ENCODE assay signal across 25 cellular contexts in genomic region chr20:56750430-56750829, GRCh38.
DNase-seq lines count a peak whose midpoint lies in the region; TF ChIP-seq lines count a peak whose summit lies in the region.
"Had no signal": no experiment of that assay in that cellular context is flagged by ENCODE, and none has a peak within 500 bp of the region (broad histone marks: within the 10 kb centered on the region; RNA-seq: fewer than 3 reads in every experiment).

No MANE protein-coding gene starts in this region.

- no peak overlapping the region for H4K91ac ChIP-seq in H9 (ENCODE audit: insufficient read length, low read depth, low read length)

- H2BK20ac ChIP-seq in H9 (ENCODE audit: low read depth, low read length, poor library complexity, severe bottlenecking), result no peak overlapping the region

- peaks cover 0 to 3% of the 10 kb centered on the region in 2 experiments; a peak in 1 of 5 replicates for H3K9me3 Mint-ChIP-seq in H9
- H3K9me3 Mint-ChIP-seq in endothelial cell (ENCODE audit: unreplicated experiment), result no peaks in the 10 kb centered on the region
- H3K9me3 Mint-ChIP-seq: stimulated activated naive CD8-positive, alpha-beta T cell treated with anti-CD3 and anti-CD28 coated beads, Interleukin-15, Interleukin-2, amounts not matched to agents 100 ng/mL and 50 ng/mL, for 24 hours; T-helper 2 cell treated with Interferon-gamma antibody and Interleukin-4, amounts not matched to agents 5 μg/mL and 100 μg/mL, for 36 hours had no signal

- H3K4me1 ChIP-seq in H9 (ENCODE audit: insufficient read depth, low read length), result peaks cover 5% of the 10 kb centered on the region; the same call in 1 of the 2 replicates
- H3K4me1 ChIP-seq: body of pancreas, left lung had no signal

- H3K56ac ChIP-seq in H9 (ENCODE audit: insufficient read length, low read depth, low read length), result no peak overlapping the region

- no peaks in the 10 kb centered on the region; the same call in 1 of the 2 replicates for H3K27me3 ChIP-seq in H9 (ENCODE audit: insufficient read depth, low read length)
- H3K27me3 ChIP-seq: ovary had no signal

- H2BK12ac ChIP-seq in H9 (ENCODE audit: insufficient read length, low read depth, low read length), result no peak overlapping the region

- H3K79me1 ChIP-seq in H9 (ENCODE audit: insufficient read depth, low read depth, low read length, poor library complexity, severe bottlenecking), result no peaks in the 10 kb centered on the region

- DNase-seq in H9 (peak; percentile 96), SK-N-DZ (ENCODE audit: low spot score) (peak; percentile 22), iPS-NIHi11 (ENCODE audit: low spot score) (peak; percentile 69), retina (peak; percentile 47), NOMO-1 treated with dmso at 0.1 percent for 144 hours (lab: John Stamatoyannopoulos, UW; ENCODE audit: unreplicated experiment) (no peak), NCI-H345 (lab: John Stamatoyannopoulos, UW) (no peak), DMS79 treated with DMSO at 0.1 percent for 48 hours (lab: John Stamatoyannopoulos, UW) (no peak), endothelial cell (ENCODE audit: low spot score) (no peak)
- DNase-seq: activated CD4-positive, alpha-beta T cell treated with anti-CD3 and anti-CD28 coated beads, Interleukin-2, amount 50 U/mL, for 4 hours; activated naive CD4-positive, alpha-beta T cell treated with Interleukin-2 at 50 U/mL for 16 hours; activated T-cell treated with anti-CD3 and anti-CD28 coated beads, Interleukin-2, amount 50 U/mL, for 72 hours; body of pancreas; CD4-positive, CD25-positive, alpha-beta regulatory T cell; effector CD4-positive, alpha-beta T cell; head of caudate nucleus; left lung; naive B cell; NCI-H1105 treated with DMSO at 0.1 percent for 48 hours; NCI-H1930; NCI-H2227 treated with DMSO at 0.1 percent for 48 hours; ovary; WERI-Rb-1 had no signal

- no peaks in the 10 kb centered on the region for H3K79me2 ChIP-seq in H9 (ENCODE audit: insufficient read depth, low read length)

- H3K36me3 Mint-ChIP-seq in H9 (ENCODE audit: insufficient read depth in 1 of 3, low read depth in 3 of 3), result peaks cover 0 to 2% (median 0%) of the 10 kb centered on the region in 3 experiments; a peak in 2 of 7 replicates
- no peaks in the 10 kb centered on the region for H3K36me3 Mint-ChIP-seq in endothelial cell (ENCODE audit: low read depth, unreplicated experiment)
- H3K36me3 Mint-ChIP-seq: CD4-positive, CD25-positive, alpha-beta regulatory T cell; naive B cell had no signal

- H2AK5ac ChIP-seq in H9 (ENCODE audit: insufficient read length, low read length), result no peak overlapping the region

- no peak overlapping the region for H2BK5ac ChIP-seq in H9 (ENCODE audit: insufficient read length, low read length)

- H3K4me3 Mint-ChIP-seq in H9, result no peak overlapping the region
- no peak overlapping the region for H3K4me3 Mint-ChIP-seq in endothelial cell (ENCODE audit: unreplicated experiment)
- H3K4me3 Mint-ChIP-seq: activated T-cell treated with anti-CD3 and anti-CD28 coated beads, Interleukin-2, amount 50 U/mL, for 72 hours; CD4-positive, CD25-positive, alpha-beta regulatory T cell; naive B cell; stimulated activated naive CD8-positive, alpha-beta T cell treated with anti-CD3 and anti-CD28 coated beads, Interleukin-15, Interleukin-2, amounts not matched to agents 100 ng/mL and 50 ng/mL, for 24 hours; T-helper 2 cell treated with Interferon-gamma antibody and Interleukin-4, amounts not matched to agents 5 μg/mL and 100 μg/mL, for 36 hours had no signal

- H3K27me3 Mint-ChIP-seq in H9 (ENCODE audit: low read depth), result peaks cover 30% of the 10 kb centered on the region
- H3K27me3 Mint-ChIP-seq in endothelial cell (ENCODE audit: unreplicated experiment), result peaks cover 12% of the 10 kb centered on the region

- H3T11ph ChIP-seq in H9 (ENCODE audit: low read length), result no peak overlapping the region

- no peak overlapping the region for H3K23ac ChIP-seq in H9 (ENCODE audit: insufficient read length, low read depth, low read length)

- H2BK120ac ChIP-seq in H9 (ENCODE audit: low read depth, low read length, poor library complexity, severe bottlenecking), result no peak overlapping the region

- no peak overlapping the region for H4K5ac ChIP-seq in H9 (ENCODE audit: insufficient read length, low read depth, low read length)

- H3K18ac ChIP-seq in H9 (ENCODE audit: insufficient read length, low read depth, low read length), result no peak overlapping the region

- H3K27ac ChIP-seq in H9 (ENCODE audit: insufficient read length, low read depth, low read length), result no peak overlapping the region
- H3K27ac ChIP-seq: body of pancreas, left lung, ovary, skin epidermis, WERI-Rb-1 had no signal

- no peak overlapping the region for H3K14ac ChIP-seq in H9 (ENCODE audit: insufficient read depth, low read length)

- H3K4me1 Mint-ChIP-seq in H9, result peaks cover 38% of the 10 kb centered on the region in 2 experiments
- peaks cover 6% of the 10 kb centered on the region for H3K4me1 Mint-ChIP-seq in endothelial cell (ENCODE audit: unreplicated experiment)
- H3K4me1 Mint-ChIP-seq: CD4-positive, CD25-positive, alpha-beta regulatory T cell; naive B cell had no signal

- no peak overlapping the region for H2BK15ac ChIP-seq in H9 (ENCODE audit: low read depth, low read length)

- H3K27ac Mint-ChIP-seq in H9, result no peak overlapping the region
- H3K27ac Mint-ChIP-seq in endothelial cell (ENCODE audit: unreplicated experiment), result no peak overlapping the region
- H3K27ac Mint-ChIP-seq: activated T-cell treated with anti-CD3 and anti-CD28 coated beads, Interleukin-2, amount 50 U/mL, for 72 hours; CD4-positive, CD25-positive, alpha-beta regulatory T cell; naive B cell; stimulated activated naive CD8-positive, alpha-beta T cell treated with anti-CD3 and anti-CD28 coated beads, Interleukin-15, Interleukin-2, amounts not matched to agents 100 ng/mL and 50 ng/mL, for 24 hours; T-helper 2 cell treated with Interferon-gamma antibody and Interleukin-4, amounts not matched to agents 5 μg/mL and 100 μg/mL, for 36 hours had no signal

- no peak overlapping the region for H2AFZ ChIP-seq in H9 (ENCODE audit: low read length)

- no peak for TF ChIP-seq CTCF in H9 (conservative IDR thresholded peaks at IDR 0.05)
- no peak for TF ChIP-seq CTCF in endothelial cell (IDR thresholded peaks at IDR 0.05; ENCODE audit: unreplicated experiment)

- H3K23me2 ChIP-seq in H9 (ENCODE audit: insufficient read length, low read depth, low read length, poor library complexity, severe bottlenecking), result no peaks in the 10 kb centered on the region

- no peaks in the 10 kb centered on the region for H4K20me1 ChIP-seq in H9 (ENCODE audit: control insufficient read depth, insufficient read depth, insufficient read length)

- no peak overlapping the region for H3K4me2 ChIP-seq in H9 (ENCODE audit: insufficient read depth, insufficient read length, low read length)

- WGBS in H9 (ENCODE audit: extremely low coverage, insufficient read length, low lambda C conversion rate), result no CpG with 5 or more reads among the region's 17 CpGs

- no peak overlapping the region for H3K4ac ChIP-seq in H9 (ENCODE audit: low read depth, low read length)

- no peak overlapping the region for H3K9ac ChIP-seq in H9 (ENCODE audit: extremely low read depth, insufficient read length, low read length)

- no peak overlapping the region for H4K8ac ChIP-seq in H9 (replicated peaks; ENCODE audit: insufficient read length, low read depth, low read length)

- no peaks in the 10 kb centered on the region for H3K9me3 ChIP-seq in H9 (ENCODE audit: control insufficient read depth, low read depth, low read length)
- H3K9me3 ChIP-seq: body of pancreas, left lung, ovary had no signal

Comparison
In these comparisons a context has a peak if more than half of its experiments do, and no peak if none do; other contexts are left out.
1. DNase-seq: peak in H9 (single experiment), SK-N-DZ (single experiment), iPS-NIHi11 (single experiment) and retina (single experiment); none in NOMO-1 treated with dmso at 0.1 percent for 144 hours (single experiment), NCI-H345 (single experiment), DMS79 treated with DMSO at 0.1 percent for 48 hours (single experiment) and endothelial cell (single experiment).